9 cellular contexts compared by ENCODE assay signal in the genomic region with DNA sequence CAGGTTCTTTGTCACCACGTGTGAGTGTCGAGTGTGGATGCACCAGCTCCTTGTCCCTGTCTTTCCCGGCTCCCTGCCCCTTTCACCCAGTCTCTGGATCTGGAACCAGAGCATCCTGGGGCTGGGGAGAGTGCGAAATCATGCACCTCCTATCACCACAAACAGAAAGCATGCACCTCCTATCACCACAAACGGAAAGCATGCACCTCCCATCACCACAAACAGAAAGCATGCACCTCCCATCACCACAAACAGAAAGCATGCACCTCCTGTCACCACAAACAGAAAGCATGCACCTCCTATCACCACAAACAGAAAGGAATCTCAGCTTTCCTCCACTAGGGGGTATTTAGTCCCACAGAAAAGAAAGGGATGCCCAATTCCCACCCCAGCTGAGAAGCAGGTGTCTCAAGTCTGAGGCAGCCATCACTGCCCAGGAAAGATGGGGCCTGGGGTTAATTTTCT. TPM values are rescaled to one million over a fixed set of nuclear protein-coding genes. Genes with fewer than 3 reads are reported as not detected.
DNase-seq lines count a peak whose midpoint lies in the region; ATAC-seq and TF ChIP-seq lines count a peak whose summit lies in the region.
"Had no signal": no experiment of that assay in that cellular context is flagged by ENCODE, and none has a peak within 500 bp of the region (broad histone marks: within the 10 kb centered on the region; RNA-seq: fewer than 3 reads in every experiment).

No MANE protein-coding gene starts in this region.

- H3K27me3 ChIP-seq in HCT116 (ENCODE audit: insufficient read depth, low read length) = no peaks in the 10 kb centered on the region

- H3K27ac ChIP-seq in HCT116 (ENCODE audit: low read depth, low read length) = no peak overlapping the region

- H3K4me1 ChIP-seq in HCT116 (ENCODE audit: control insufficient read depth in 1 of 2, insufficient read depth in 2 of 2, low read length in 2 of 2) = no peaks in the 10 kb centered on the region

- no peak overlapping the region for H3K4me2 ChIP-seq in HCT116 (ENCODE audit: low read length)

- intact Hi-C loops in HCT116 (cut with micrococcal nuclease) = no loop called here

- peak; percentile 53 for TF ChIP-seq RAD21 in HCT116 (IDR thresholded peaks at IDR 0.05; ENCODE audit: low read depth)

- ATAC-seq in HCT116 (peak; percentile 89), SK-N-SH treated with all-trans-retinoic acid at 6 μM for 48 hours (peak; percentile 47), GM18517 (IDR thresholded peaks at IDR 0.05; ENCODE audit: unreplicated experiment) (no peak)

- H3K9me2 ChIP-seq in HCT116 (ENCODE audit: insufficient read depth) = no peaks in the 10 kb centered on the region

- no peak overlapping the region for H3K4me3 ChIP-seq in HCT116 (replicated peaks in 1 of 2; ENCODE audit: low read depth in 1 of 2, low read length in 2 of 2)
- H3K4me3 ChIP-seq in foreskin fibroblast (ENCODE audit: low read depth in 1 of 2, low read length in 2 of 2) = no peak overlapping the region

- H2AFZ ChIP-seq in HCT116 (ENCODE audit: low read depth, low read length, poor library complexity, severe bottlenecking) = no peak overlapping the region

- no peak for TF ChIP-seq POLR2A in HCT116 (IDR thresholded peaks at IDR 0.05; ENCODE audit: borderline replicate concordance, extremely low read depth, insufficient read depth, insufficient read length)

- no peaks in the 10 kb centered on the region for H3K79me2 ChIP-seq in HCT116 (ENCODE audit: insufficient read depth, low read length)

- CTCF ChIA-PET in HCT116 (lab: Charles Lee) = interaction anchor here (0.7 kb wide), 1 partner anchor 456 kb away, joined by 3 read pairs; no protein-coding TSS in a partner anchor

- POLR2A ChIA-PET in HCT116 (lab: Charles Lee) = no interaction called here

- DNase-seq in COR-L47 (lab: John Stamatoyannopoulos, UW) = peak; percentile 61
- DNase-seq in HCT116 (ENCODE audit: low read depth, low spot score) = peak; percentile 22
- peak in 1 of 2 donors; percentile 18 for DNase-seq in foreskin fibroblast
- no peak for DNase-seq in cortex of kidney (lab: John Stamatoyannopoulos, UW)
- DNase-seq in KG1 (lab: John Stamatoyannopoulos, UW) = no peak
- no peak for DNase-seq in AML-193 (lab: John Stamatoyannopoulos, UW)
- DNase-seq: naive B cell had no signal

- BruUV-seq in HCT116 (replicated peaks; lab: Mats Ljungman, UMichigan) = no TSS peak

- H4K20me1 ChIP-seq in HCT116 (ENCODE audit: insufficient read depth) = no peaks in the 10 kb centered on the region

- no peak overlapping the region for H3K9ac ChIP-seq in HCT116 (ENCODE audit: low read length)

- TF ChIP-seq CTCF in HCT116 (IDR thresholded peaks at IDR 0.05 in 2 of 3, conservative IDR thresholded peaks at IDR 0.05 in 1 of 3; ENCODE audit: borderline replicate concordance in 1 of 3, insufficient read depth in 1 of 3, low read depth in 2 of 3, low read length in 2 of 3) (peak; percentile 28 to 45 (median 40); a peak in 5 of 6 replicates), foreskin fibroblast (IDR thresholded peaks at IDR 0.05; ENCODE audit: low read depth, low read length) (peak; percentile 16)

- RAD21 ChIA-PET in HCT116 (lab: Charles Lee; ENCODE audit: low non-redundant PET in 1 of 2, low total read pairs in 2 of 2, uncharacterized antibody in 2 of 2, unreplicated experiment in 2 of 2) = no interaction called here

- no peaks in the 10 kb centered on the region for H3K36me3 ChIP-seq in HCT116 (ENCODE audit: control insufficient read depth in 1 of 2, insufficient read depth in 2 of 2, low read length in 2 of 2)

- H3K9me3 ChIP-seq in HCT116 (ENCODE audit: control insufficient read depth in 1 of 2, insufficient read depth in 1 of 2, low read depth in 1 of 2, low read length in 2 of 2) = no peaks in the 10 kb centered on the region

TF ChIP-seq in HCT116, 20 proteins besides CTCF, POLR2A, EP300 and RAD21:
- TF ChIP-seq CBX3 (IDR thresholded peaks at IDR 0.05; ENCODE audit: low read depth) (no peak), CEBPB (IDR thresholded peaks at IDR 0.05; ENCODE audit: low read depth) (no peak), EGR1 (IDR thresholded peaks at IDR 0.05; ENCODE audit: low read depth) (no peak), SP1 (IDR thresholded peaks at IDR 0.05; ENCODE audit: low read depth) (no peak), SRF (IDR thresholded peaks at IDR 0.05; ENCODE audit: low read depth) (no peak)
- TF ChIP-seq, protein P1, sequence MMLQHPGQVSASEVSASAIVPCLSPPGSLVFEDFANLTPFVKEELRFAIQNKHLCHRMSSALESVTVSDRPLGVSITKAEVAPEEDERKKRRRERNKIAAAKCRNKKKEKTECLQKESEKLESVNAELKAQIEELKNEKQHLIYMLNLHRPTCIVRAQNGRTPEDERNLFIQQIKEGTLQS (IDR thresholded peaks at IDR 0.05) = no peak

TF ChIP-seq in SK-N-SH treated with all-trans-retinoic acid at 6 μM for 48 hours, 23 proteins besides CTCF, POLR2A, EP300 and RAD21 (continues in another document):
- no peak for TF ChIP-seq ESRRG (CRISPR knock-in tag; IDR thresholded peaks at IDR 0.05)
- TF ChIP-seq, protein P2, sequence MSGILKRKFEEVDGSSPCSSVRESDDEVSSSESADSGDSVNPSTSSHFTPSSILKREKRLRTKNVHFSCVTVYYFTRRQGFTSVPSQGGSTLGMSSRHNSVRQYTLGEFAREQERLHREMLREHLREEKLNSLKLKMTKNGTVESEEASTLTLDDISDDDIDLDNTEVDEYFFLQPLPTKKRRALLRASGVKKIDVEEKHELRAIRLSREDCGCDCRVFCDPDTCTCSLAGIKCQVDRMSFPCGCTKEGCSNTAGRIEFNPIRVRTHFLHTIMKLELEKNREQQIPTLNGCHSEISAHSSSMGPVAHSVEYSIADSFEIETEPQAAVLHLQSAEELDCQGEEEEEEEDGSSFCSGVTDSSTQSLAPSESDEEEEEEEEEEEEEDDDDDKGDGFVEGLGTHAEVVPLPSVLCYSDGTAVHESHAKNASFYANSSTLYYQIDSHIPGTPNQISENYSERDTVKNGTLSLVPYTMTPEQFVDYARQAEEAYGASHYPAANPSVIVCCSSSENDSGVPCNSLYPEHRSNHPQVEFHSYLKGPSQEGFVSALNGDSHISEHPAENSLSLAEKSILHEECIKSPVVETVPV (CRISPR knock-in tag; IDR thresholded peaks at IDR 0.05) = no peak
- TF ChIP-seq ARNTL (CRISPR knock-in tag; IDR thresholded peaks at IDR 0.05; ENCODE audit: borderline replicate concordance, low read depth) = no peak
- TF ChIP-seq BACH2 (CRISPR knock-in tag; IDR thresholded peaks at IDR 0.05; ENCODE audit: borderline replicate concordance) = no peak
- TF ChIP-seq, protein P3, sequence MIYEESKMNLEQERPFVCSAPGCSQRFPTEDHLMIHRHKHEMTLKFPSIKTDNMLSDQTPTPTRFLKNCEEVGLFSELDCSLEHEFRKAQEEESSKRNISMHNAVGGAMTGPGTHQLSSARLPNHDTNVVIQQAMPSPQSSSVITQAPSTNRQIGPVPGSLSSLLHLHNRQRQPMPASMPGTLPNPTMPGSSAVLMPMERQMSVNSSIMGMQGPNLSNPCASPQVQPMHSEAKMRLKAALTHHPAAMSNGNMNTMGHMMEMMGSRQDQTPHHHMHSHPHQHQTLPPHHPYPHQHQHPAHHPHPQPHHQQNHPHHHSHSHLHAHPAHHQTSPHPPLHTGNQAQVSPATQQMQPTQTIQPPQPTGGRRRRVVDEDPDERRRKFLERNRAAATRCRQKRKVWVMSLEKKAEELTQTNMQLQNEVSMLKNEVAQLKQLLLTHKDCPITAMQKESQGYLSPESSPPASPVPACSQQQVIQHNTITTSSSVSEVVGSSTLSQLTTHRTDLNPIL (CRISPR knock-in tag; IDR thresholded peaks at IDR 0.05; ENCODE audit: low read depth) = no peak
- TF ChIP-seq ZNF70 (CRISPR knock-in tag; IDR thresholded peaks at IDR 0.05) = no peak
- no peak for TF ChIP-seq ZC3H10 (CRISPR knock-in tag; IDR thresholded peaks at IDR 0.05)
- TF ChIP-seq ZNF565 (CRISPR knock-in tag; conservative IDR thresholded peaks at IDR 0.05; ENCODE audit: low read depth) = no peak
- no peak for TF ChIP-seq ZFP3 (CRISPR knock-in tag; IDR thresholded peaks at IDR 0.05)
- no peak for TF ChIP-seq PPARA (CRISPR knock-in tag; IDR thresholded peaks at IDR 0.05; ENCODE audit: borderline replicate concordance)
- TF ChIP-seq GLIS3 (CRISPR knock-in tag; IDR thresholded peaks at IDR 0.05) = no peak
- no peak for TF ChIP-seq ISL1 (CRISPR knock-in tag; IDR thresholded peaks at IDR 0.05)
- TF ChIP-seq, protein P4, sequence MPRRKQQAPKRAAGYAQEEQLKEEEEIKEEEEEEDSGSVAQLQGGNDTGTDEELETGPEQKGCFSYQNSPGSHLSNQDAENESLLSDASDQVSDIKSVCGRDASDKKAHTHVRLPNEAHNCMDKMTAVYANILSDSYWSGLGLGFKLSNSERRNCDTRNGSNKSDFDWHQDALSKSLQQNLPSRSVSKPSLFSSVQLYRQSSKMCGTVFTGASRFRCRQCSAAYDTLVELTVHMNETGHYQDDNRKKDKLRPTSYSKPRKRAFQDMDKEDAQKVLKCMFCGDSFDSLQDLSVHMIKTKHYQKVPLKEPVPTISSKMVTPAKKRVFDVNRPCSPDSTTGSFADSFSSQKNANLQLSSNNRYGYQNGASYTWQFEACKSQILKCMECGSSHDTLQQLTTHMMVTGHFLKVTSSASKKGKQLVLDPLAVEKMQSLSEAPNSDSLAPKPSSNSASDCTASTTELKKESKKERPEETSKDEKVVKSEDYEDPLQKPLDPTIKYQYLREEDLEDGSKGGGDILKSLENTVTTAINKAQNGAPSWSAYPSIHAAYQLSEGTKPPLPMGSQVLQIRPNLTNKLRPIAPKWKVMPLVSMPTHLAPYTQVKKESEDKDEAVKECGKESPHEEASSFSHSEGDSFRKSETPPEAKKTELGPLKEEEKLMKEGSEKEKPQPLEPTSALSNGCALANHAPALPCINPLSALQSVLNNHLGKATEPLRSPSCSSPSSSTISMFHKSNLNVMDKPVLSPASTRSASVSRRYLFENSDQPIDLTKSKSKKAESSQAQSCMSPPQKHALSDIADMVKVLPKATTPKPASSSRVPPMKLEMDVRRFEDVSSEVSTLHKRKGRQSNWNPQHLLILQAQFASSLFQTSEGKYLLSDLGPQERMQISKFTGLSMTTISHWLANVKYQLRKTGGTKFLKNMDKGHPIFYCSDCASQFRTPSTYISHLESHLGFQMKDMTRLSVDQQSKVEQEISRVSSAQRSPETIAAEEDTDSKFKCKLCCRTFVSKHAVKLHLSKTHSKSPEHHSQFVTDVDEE (CRISPR knock-in tag; IDR thresholded peaks at IDR 0.05) = no peak
- TF ChIP-seq ZNF8 (CRISPR knock-in tag; IDR thresholded peaks at IDR 0.05) = no peak
- no peak for TF ChIP-seq TOX (CRISPR knock-in tag; IDR thresholded peaks at IDR 0.05; ENCODE audit: borderline replicate concordance)
- TF ChIP-seq ZFP30 (CRISPR knock-in tag; IDR thresholded peaks at IDR 0.05) = no peak

RNA-seq across cellular contexts. Expression of a gene that starts 5.9 kb away (rescaled TPM):
- total RNA-seq in HCT116 (2021; ENCODE audit: unreplicated experiment) = not detected
- polyA plus RNA-seq in HCT116 (2012) = not detected in 2 replicates

RNA-seq across cellular contexts. Expression of a gene that starts 16.9 kb away (rescaled TPM):
- total RNA-seq in HCT116 (2021; ENCODE audit: unreplicated experiment) = 21.0 TPM
- polyA plus RNA-seq in HCT116 (2012) = 15.1 and 16.0 TPM in 2 replicates

RNA-seq across cellular contexts. Expression of a gene that starts 17.1 kb away (rescaled TPM):
- total RNA-seq in HCT116 (2021; ENCODE audit: unreplicated experiment) = 32.2 TPM
- polyA plus RNA-seq in HCT116 (2012) = 26.2 and 40.0 TPM in 2 replicates

RNA-seq across cellular contexts. Expression of a gene that starts 45.8 kb away (rescaled TPM):
- 26.6 TPM for total RNA-seq in HCT116 (2021; ENCODE audit: unreplicated experiment)
- 20.9 and 22.4 TPM in 2 replicates for polyA plus RNA-seq in HCT116 (2012)

RNA-seq across cellular contexts. Expression of a gene that starts 46.5 kb away (rescaled TPM):
- 71.0 TPM for total RNA-seq in HCT116 (2021; ENCODE audit: unreplicated experiment)
- polyA plus RNA-seq in HCT116 (2012) = 38.5 and 40.3 TPM in 2 replicates

Comparison
In these comparisons a context has a peak if more than half of its experiments do, and no peak if none do; other contexts are left out.
1. DNase-seq: peak in COR-L47 (single experiment) and HCT116 (single experiment); none in cortex of kidney (single experiment), KG1 (single experiment) and AML-193 (0 of 2).